ENCODE assay signal across 8 cellular contexts in the genomic region with DNA sequence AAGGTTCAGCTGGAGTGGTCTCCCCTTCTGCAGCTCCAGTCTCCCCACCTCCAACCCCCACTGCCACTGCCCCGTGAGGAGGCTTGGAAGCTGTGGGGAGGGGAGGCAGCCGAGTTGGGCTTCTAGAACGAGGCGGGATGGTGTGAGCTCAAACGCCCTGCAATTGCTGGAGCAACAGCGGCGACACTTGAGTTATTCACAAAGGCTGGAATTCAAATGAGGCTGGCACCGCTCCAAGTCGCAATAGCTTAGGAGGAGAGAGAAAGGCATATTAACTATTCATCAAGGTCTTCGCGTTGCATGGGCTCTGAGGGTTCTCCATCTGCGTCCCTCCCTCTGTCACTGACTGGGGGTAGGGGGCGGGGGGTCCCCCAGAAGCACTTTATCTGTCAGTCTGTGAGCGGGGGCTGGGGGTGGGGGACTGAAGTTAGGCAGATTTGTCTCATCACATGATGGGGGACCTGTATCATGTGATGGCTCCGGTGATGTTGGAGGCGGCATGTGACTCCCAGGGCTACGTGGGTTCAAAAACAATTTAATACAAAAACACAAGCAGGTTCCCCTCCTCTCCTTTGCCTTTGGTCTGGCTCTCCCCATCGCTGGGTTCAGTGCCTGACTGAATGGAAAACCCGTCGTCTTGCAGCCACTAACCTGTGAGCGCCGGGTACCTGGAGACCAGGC.
DNase-seq lines count a peak whose midpoint lies in the region; ATAC-seq and TF ChIP-seq lines count a peak whose summit lies in the region.

No MANE protein-coding gene starts in this region.

- H3K4me1 ChIP-seq in Panc1 (ENCODE audit: control insufficient read depth, insufficient read depth, low read length) (peaks cover 13% of the 10 kb centered on the region), thoracic aorta (ENCODE audit: control insufficient read depth in 1 of 2, low read depth in 2 of 2) (peaks cover 0 to 14% of the 10 kb centered on the region in 2 donors)

- H3K4me3 ChIP-seq in Panc1 (ENCODE audit: low read depth in 2 of 2, low read length in 2 of 2), result no peak overlapping the region
- H3K4me3 ChIP-seq in epithelial cell of esophagus (ENCODE audit: low read length), result no peak overlapping the region
- H3K4me3 ChIP-seq in thoracic aorta, result peak overlapping the region; percentile 68

- H3K36me3 ChIP-seq in Panc1 (ENCODE audit: control insufficient read depth, insufficient read depth, low read length), result no peaks in the 10 kb centered on the region
- H3K36me3 ChIP-seq in thoracic aorta, result no peaks in the 10 kb centered on the region

- no peak for ATAC-seq in activated CD8-positive, alpha-beta memory T cell treated with anti-CD3 and anti-CD28 coated beads, Interleukin-2, amount 10 ng/mL, durations not matched to agents 7 days and 5 days
- ATAC-seq in Panc1, result peak; percentile 55
- no peak for ATAC-seq in thoracic aorta (ENCODE audit: insufficient number of reproducible peaks, low FRiP score, low read depth)
- no peak for ATAC-seq in GM21825 (IDR thresholded peaks at IDR 0.05; ENCODE audit: unreplicated experiment)

- H3K4me1 Mint-ChIP-seq in activated CD8-positive, alpha-beta memory T cell treated with anti-CD3 and anti-CD28 coated beads, Interleukin-2, amount 10 ng/mL, durations not matched to agents 7 days and 5 days, result no peaks in the 10 kb centered on the region

- no peaks in the 10 kb centered on the region for H3K36me3 Mint-ChIP-seq in activated CD8-positive, alpha-beta memory T cell treated with anti-CD3 and anti-CD28 coated beads, Interleukin-2, amount 10 ng/mL, durations not matched to agents 7 days and 5 days

- no peak overlapping the region for H3K4me3 Mint-ChIP-seq in activated CD8-positive, alpha-beta memory T cell treated with anti-CD3 and anti-CD28 coated beads, Interleukin-2, amount 10 ng/mL, durations not matched to agents 7 days and 5 days

- BruUV-seq in Panc1 (replicated peaks; lab: Mats Ljungman, UMichigan), result no TSS peak

- H3K27ac ChIP-seq in Panc1 (ENCODE audit: low read length) (no peak overlapping the region), thoracic aorta (no peak overlapping the region)

- intact Hi-C loops in Panc1 (cut with micrococcal nuclease; ENCODE audit: unreplicated experiment), result no loop called here

- H3K9me3 Mint-ChIP-seq in activated CD8-positive, alpha-beta memory T cell treated with anti-CD3 and anti-CD28 coated beads, Interleukin-2, amount 10 ng/mL, durations not matched to agents 7 days and 5 days (ENCODE audit: low read depth), result no peaks in the 10 kb centered on the region

- CTCF ChIA-PET in activated CD8-positive, alpha-beta memory T cell treated with anti-CD3 and anti-CD28 coated beads, Interleukin-2, amount 10 ng/mL, durations not matched to agents 7 days and 5 days (lab: Charles Lee), result no interaction called here
- CTCF ChIA-PET in Panc1 (lab: Charles Lee), result interaction anchor here (0.7 kb wide), 1 partner anchor 50 kb away, joined by 3 read pairs; no protein-coding TSS in a partner anchor

- DNase-seq in activated CD8-positive, alpha-beta memory T cell treated with anti-CD3 and anti-CD28 coated beads, Interleukin-2, amount 50 U/mL, for 48 hours, result peak; percentile 58
- no peak for DNase-seq in activated CD8-positive, alpha-beta memory T cell treated with anti-CD3 and anti-CD28 coated beads, Interleukin-2, amount 10 ng/mL, durations not matched to agents 7 days and 5 days
- no peak for DNase-seq in Panc1 (ENCODE audit: low read depth, low spot score)
- peak; percentile 70 for DNase-seq in epithelial cell of esophagus (ENCODE audit: low read depth)
- peak; percentile 48 for DNase-seq in middle frontal gyrus (ENCODE audit: extremely low spot score, low spot score)
- DNase-seq in thoracic aorta (ENCODE audit: low spot score), result peak; percentile 39
- DNase-seq in activated gamma-delta T cell treated with Interleukin-2 at 50 U/mL for 16 hours, result no peak

- in situ Hi-C loops in Panc1 (cut with HindIII; ENCODE audit: low pct_unique_long_range_greater_than_20kb, low sequenced_read_pairs), result no loop called here

- TF ChIP-seq CTCF in Panc1 (IDR thresholded peaks at IDR 0.05), result no peak
- TF ChIP-seq CTCF in epithelial cell of esophagus (IDR thresholded peaks at IDR 0.05; ENCODE audit: insufficient read depth, low read depth, low read length, missing control alignments), result no peak
- TF ChIP-seq CTCF in thoracic aorta (IDR thresholded peaks at IDR 0.05), result no peak

- peaks cover 45% of the 10 kb centered on the region for H3K27me3 Mint-ChIP-seq in activated CD8-positive, alpha-beta memory T cell treated with anti-CD3 and anti-CD28 coated beads, Interleukin-2, amount 10 ng/mL, durations not matched to agents 7 days and 5 days

- POLR2A ChIA-PET in Panc1 (lab: Charles Lee), result interaction anchor here (0.6 kb wide), 2 partner anchors 66 to 99 kb away, joined by 3 to 4 read pairs; no protein-coding TSS in a partner anchor

- H3K27ac Mint-ChIP-seq in activated CD8-positive, alpha-beta memory T cell treated with anti-CD3 and anti-CD28 coated beads, Interleukin-2, amount 10 ng/mL, durations not matched to agents 7 days and 5 days, result no peak overlapping the region

- H3K27me3 ChIP-seq in Panc1 (ENCODE audit: control insufficient read depth, insufficient read depth, low read length) (no peaks in the 10 kb centered on the region), thoracic aorta (replicated peaks; ENCODE audit: insufficient read depth) (no peaks in the 10 kb centered on the region)

- no peaks in the 10 kb centered on the region for H3K9me3 ChIP-seq in Panc1 (ENCODE audit: control insufficient read depth, insufficient read depth, low read depth, low read length)
- H3K9me3 ChIP-seq in thoracic aorta, result no peaks in the 10 kb centered on the region

Comparison
In these comparisons a context has a peak if more than half of its experiments do, and no peak if none do; other contexts are left out.
1. DNase-seq: peak in activated CD8-positive, alpha-beta memory T cell treated with anti-CD3 and anti-CD28 coated beads, Interleukin-2, amount 50 U/mL, for 48 hours (single experiment), epithelial cell of esophagus (single experiment), middle frontal gyrus (single experiment) and thoracic aorta (single experiment); none in activated CD8-positive, alpha-beta memory T cell treated with anti-CD3 and anti-CD28 coated beads, Interleukin-2, amount 10 ng/mL, durations not matched to agents 7 days and 5 days (single experiment), Panc1 (single experiment) and activated gamma-delta T cell treated with Interleukin-2 at 50 U/mL for 16 hours (single experiment).